In genomic region chr11:69055598-69056516, GRCh38 we compare ENCODE assay signal across 8 cellular contexts. TPM values are rescaled to one million over a fixed set of nuclear protein-coding genes. Genes with fewer than 3 reads are reported as not detected.
DNase-seq lines count a peak whose midpoint lies in the region; ATAC-seq, FAIRE-seq and TF ChIP-seq lines count a peak whose summit lies in the region.

No MANE protein-coding gene starts in this region.

- 60% methylated on average over 21 of the region's 22 CpGs for WGBS in esophagus muscularis mucosa

- H3K9ac ChIP-seq in stomach smooth muscle (ENCODE audit: low read length in 2 of 2) = no peak overlapping the region

- no TSS peak for BruUV-seq in A673 (replicated peaks; lab: Mats Ljungman, UMichigan)

- TF ChIP-seq EP300 in esophagus muscularis mucosa (IDR thresholded peaks at IDR 0.05) = no peak

- H3K4me3 ChIP-seq in esophagus muscularis mucosa (no peak overlapping the region), stomach smooth muscle (ENCODE audit: low read length in 2 of 2) (peak overlapping the region in 1 of 2 donors; percentile 22), MG63 (no peak overlapping the region), A673 (ENCODE audit: low read depth, low read length, poor library complexity, severe bottlenecking) (no peak overlapping the region)

- intact Hi-C loops in esophagus muscularis mucosa (cut with DNase I) (no loop called here), A673 (cut with micrococcal nuclease; ENCODE audit: unreplicated experiment) (no loop called here)

- H3K36me3 ChIP-seq in esophagus muscularis mucosa (peaks cover 36 to 72% (median 52%) of the 10 kb centered on the region in 4 donors), stomach smooth muscle (ENCODE audit: control insufficient read depth in 2 of 2, insufficient read depth in 2 of 2, low read length in 2 of 2) (peaks cover 27 to 40% of the 10 kb centered on the region in 2 donors), MG63 (no peaks in the 10 kb centered on the region), A673 (ENCODE audit: insufficient read depth, low read length, poor library complexity, severe bottlenecking) (peaks cover 16% of the 10 kb centered on the region)

- H3K4me1 ChIP-seq in esophagus muscularis mucosa (peaks cover 39 to 99% (median 79%) of the 10 kb centered on the region in 4 donors), stomach smooth muscle (ENCODE audit: control insufficient read depth, insufficient read depth, low read length) (peaks cover 60% of the 10 kb centered on the region), A673 (ENCODE audit: insufficient read depth, low read length, poor library complexity, severe bottlenecking) (no peaks in the 10 kb centered on the region)

- FAIRE-seq in GM12892 (lab: Jason Lieb, UNC) = peak; percentile 93

- POLR2A ChIA-PET in A673 (lab: Charles Lee; ENCODE audit: low non-redundant PET) = no interaction called here

- CTCF ChIA-PET in A673 (lab: Charles Lee) = no interaction called here

- peak overlapping the region; percentile 45 to 52 (median 46) for H3K27ac ChIP-seq in esophagus muscularis mucosa (replicated peaks in 1 of 4)
- peak overlapping the region; percentile 55 for H3K27ac ChIP-seq in stomach smooth muscle (ENCODE audit: low read length)
- no peak overlapping the region for H3K27ac ChIP-seq in A673 (ENCODE audit: low read depth, low read length, poor library complexity, severe bottlenecking)

- no peak for TF ChIP-seq CTCF in esophagus muscularis mucosa (IDR thresholded peaks at IDR 0.05)
- no peak for TF ChIP-seq CTCF in A673 (conservative IDR thresholded peaks at IDR 0.05; ENCODE audit: low read depth, low read length)

- H3K9me3 ChIP-seq in esophagus muscularis mucosa (no peaks in the 10 kb centered on the region), stomach smooth muscle (ENCODE audit: control insufficient read depth in 2 of 2, low read length in 2 of 2) (no peaks in the 10 kb centered on the region), MG63 (no peaks in the 10 kb centered on the region), A673 (ENCODE audit: low read depth, low read length, poor library complexity, severe bottlenecking) (no peaks in the 10 kb centered on the region)

- DNase-seq in GM12892 (ENCODE audit: insufficient read length) (peak; percentile 80), HT-29 (ENCODE audit: low spot score) (peak; percentile 17), esophagus muscularis mucosa (ENCODE audit: extremely low spot score) (no peak), MG63 (no peak), A673 (ENCODE audit: low spot score) (no peak), T-helper 9 cell (no peak)

- ATAC-seq in GM21526 (IDR thresholded peaks at IDR 0.05; ENCODE audit: low FRiP score, unreplicated experiment) = peak; percentile 63

- TF ChIP-seq POLR2A in GM12892 (IDR thresholded peaks at IDR 0.05; ENCODE audit: low read depth, low read length) (peak; percentile 20; the same call in 1 of the 2 replicates), esophagus muscularis mucosa (IDR thresholded peaks at IDR 0.05; ENCODE audit: low read depth) (no peak)

- H3K27me3 ChIP-seq in esophagus muscularis mucosa = no peaks in the 10 kb centered on the region
- H3K27me3 ChIP-seq in stomach smooth muscle (ENCODE audit: control insufficient read depth in 1 of 2, insufficient read depth in 2 of 2, low read length in 2 of 2) = no peaks in the 10 kb centered on the region
- H3K27me3 ChIP-seq in MG63 = no peaks in the 10 kb centered on the region
- H3K27me3 ChIP-seq in A673 (replicated peaks; ENCODE audit: insufficient read depth, low read depth, low read length, poor library complexity) = no peaks in the 10 kb centered on the region

RNA-seq across cellular contexts. Expression of gene TPCN2, which starts 7.1 kb away (rescaled TPM):
- 14.3 TPM for polyA plus RNA-seq in GM12892 (2012; ENCODE audit: missing spikeins)
- 21.9 and 25.1 TPM in 2 replicates for total RNA-seq in HT-29 (2014; rRNA removed; shearing (Covaris generic))
- 10 to 100 TPM; 18.7 to 34.5 (median 24.7) TPM for total RNA-seq in esophagus muscularis mucosa
- 2.4 and 5.4 TPM in 2 replicates for total RNA-seq in MG63 (2014; rRNA removed; shearing (Covaris generic); ENCODE audit: low replicate concordance)
- 28.9 and 29.9 TPM in 2 replicates for total RNA-seq in A673 (2021)

RNA-seq across cellular contexts. Expression of gene MRGPRF, which starts 42.8 kb away (rescaled TPM):
- not detected for polyA plus RNA-seq in GM12892 (2012; ENCODE audit: missing spikeins)
- total RNA-seq in HT-29 (2014; rRNA removed; shearing (Covaris generic)) = 0.05 TPM in 2 replicates
- total RNA-seq in esophagus muscularis mucosa = 100 to 1,000 TPM in 3 of 4 donors, 10 to 100 TPM in 1; 77.9 to 206 (median 126) TPM
- total RNA-seq in MG63 (2014; rRNA removed; shearing (Covaris generic); ENCODE audit: low replicate concordance) = 2.0 TPM in 1 of 2 replicates, not detected in the other
- total RNA-seq in A673 (2021) = 5.2 and 9.3 TPM in 2 replicates

Comparison
In these comparisons a context has a peak if more than half of its experiments do, and no peak if none do; other contexts are left out.
1. DNase-seq: peak in GM12892 (single experiment) and HT-29 (single experiment); none in esophagus muscularis mucosa (single experiment), MG63 (single experiment), A673 (single experiment) and T-helper 9 cell (single experiment).